ENCODE assay signal across 6 cellular contexts in the genomic region with DNA sequence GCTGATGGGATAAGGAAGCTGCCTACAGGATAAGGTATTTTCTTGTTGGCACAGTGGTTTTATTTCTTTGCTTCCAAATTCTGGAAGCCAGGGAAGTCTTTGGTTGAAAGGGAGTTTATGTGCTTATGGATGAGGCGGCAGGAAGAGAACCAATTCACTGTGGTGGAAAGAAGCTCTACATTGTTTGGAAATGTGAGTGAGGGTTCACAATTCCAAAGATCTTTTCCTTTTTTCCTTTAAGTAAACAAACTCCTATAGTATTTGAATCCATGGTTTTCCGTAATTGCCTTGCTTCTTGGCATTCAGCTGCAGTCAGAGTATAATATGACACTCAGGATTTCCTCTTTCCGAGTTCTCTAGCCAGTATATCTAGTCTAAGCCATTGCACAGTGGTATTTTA.
"Had no signal": no experiment of that assay in that cellular context is flagged by ENCODE, and none has a peak within 500 bp of the region (broad histone marks: within the 10 kb centered on the region; RNA-seq: fewer than 3 reads in every experiment).

No MANE protein-coding gene starts in this region.

- H3K27ac Mint-ChIP-seq: GM23338, H9 had no signal

- H2AFZ ChIP-seq: GM23338 had no signal

- H3K4me3 Mint-ChIP-seq: GM23338, H9 had no signal

- H3K9me3 Mint-ChIP-seq: GM23338, H9 had no signal

- H3K4me2 ChIP-seq: GM23338 had no signal

- H3K4me3 ChIP-seq: GM23338, K562 had no signal

- H3K27ac ChIP-seq: HL-60 had no signal

- DNase-seq: H9, HCEC 1CT, IMR-90 had no signal
